1 cellular context compared by ENCODE assay signal in genomic region chr1:164360265-164360664, GRCh38.
TF ChIP-seq lines count a peak whose summit lies in the region.

No MANE protein-coding gene starts in this region.

TF ChIP-seq in HEK293, 187 proteins besides CTCF, POLR2A, EP300 and RAD21 (continued from another document):
- peak; percentile 52; the same call in 1 of the 2 replicates for TF ChIP-seq SCRT1 (tag by site-specific recombination; IDR thresholded peaks at IDR 0.05; ENCODE audit: borderline replicate concordance)
- TF ChIP-seq ZNF202 (tag by site-specific recombination; IDR thresholded peaks at IDR 0.05; ENCODE audit: borderline replicate concordance): no peak
- TF ChIP-seq ZNF707 (tag by site-specific recombination; IDR thresholded peaks at IDR 0.05): no peak
- TF ChIP-seq SP2 (tag by site-specific recombination; IDR thresholded peaks at IDR 0.05): no peak
- no peak for TF ChIP-seq ZBTB6 (tag by site-specific recombination; IDR thresholded peaks at IDR 0.05)
- TF ChIP-seq PRDM6 (tag by site-specific recombination; IDR thresholded peaks at IDR 0.05): no peak
- no peak for TF ChIP-seq PRDM4 (tag by site-specific recombination; IDR thresholded peaks at IDR 0.05)
- TF ChIP-seq ZSCAN16 (tag by site-specific recombination; IDR thresholded peaks at IDR 0.05): no peak
- no peak for TF ChIP-seq ZNF513 (tag by site-specific recombination; IDR thresholded peaks at IDR 0.05)
- TF ChIP-seq ZNF350 (tag by site-specific recombination; IDR thresholded peaks at IDR 0.05): no peak
- no peak for TF ChIP-seq ZNF112 (tag by site-specific recombination; IDR thresholded peaks at IDR 0.05)
